Comparison of ENCODE assay signal across 33 cellular contexts in genomic region chr18:76713432-76713831, GRCh38.
"Had no signal": no experiment of that assay in that cellular context is flagged by ENCODE, and none has a peak within 500 bp of the region (broad histone marks: within the 10 kb centered on the region; RNA-seq: fewer than 3 reads in every experiment).

No MANE protein-coding gene starts in this region.

- H3K4me1 ChIP-seq: adrenal gland, ascending aorta, breast epithelium had no signal

- DNase-seq: activated effector memory CD4-positive, alpha-beta T cell treated with anti-CD3 and anti-CD28 coated beads, Interleukin-2, amount 50 U/mL, for 16 hours; activated effector memory CD4-positive, alpha-beta T cell treated with Interleukin-2 at 50 U/mL for 16 hours; activated gamma-delta T cell; activated gamma-delta T cell treated with Interleukin-2 at 50 U/mL for 16 hours; activated naive CD4-positive, alpha-beta T cell; activated naive CD4-positive, alpha-beta T cell treated with anti-CD3 and anti-CD28 coated beads for 36 hours; activated naive CD4-positive, alpha-beta T cell treated with anti-CD3 and anti-CD28 coated beads, Interleukin-2, amount 10 ng/mL, durations not matched to agents 7 days and 5 days; activated naive CD4-positive, alpha-beta T cell treated with anti-CD3 and anti-CD28 coated beads, Interleukin-2, amount 50 U/mL, for 16 hours; activated naive CD4-positive, alpha-beta T cell treated with Interleukin-2 at 50 U/mL for 16 hours; activated naive CD8-positive, alpha-beta T cell treated with anti-CD3 and anti-CD28 coated beads for 36 hours; activated naive CD8-positive, alpha-beta T cell treated with anti-CD3 and anti-CD28 coated beads, Interleukin-2, amount 10 ng/mL, durations not matched to agents 7 days and 5 days; activated naive CD8-positive, alpha-beta T cell treated with anti-CD3 and anti-CD28 coated beads, Interleukin-2, amount 50 U/mL, for 24 hours; activated T-cell treated with anti-CD3 and anti-CD28 coated beads, Interleukin-2, amount 50 U/mL, for 1 hour; activated T-cell treated with anti-CD3 and anti-CD28 coated beads, Interleukin-2, amount 50 U/mL, for 24 hours; activated T-cell treated with anti-CD3 and anti-CD28 coated beads, Interleukin-2, amount 50 U/mL, for 4 hours; activated T-cell treated with anti-CD3 and anti-CD28 coated beads, Interleukin-2, amount 50 U/mL, for 48 hours; activated T-cell treated with anti-CD3 and anti-CD28 coated beads, Interleukin-2, amount 50 U/mL, for 72 hours; amniotic stem cell; amygdala; anterior cingulate cortex; aorta; body of pancreas; brain microvascular endothelial cell; caudate nucleus; central memory CD4-positive, alpha-beta T cell; cerebellar nuclear complex had no signal

- FAIRE-seq: astrocyte had no signal

- H3K9me3 ChIP-seq: adrenal gland, ascending aorta, body of pancreas, breast epithelium had no signal

- H3K27me3 ChIP-seq: adrenal gland, ascending aorta, body of pancreas, brain microvascular endothelial cell, breast epithelium, cardiac muscle cell had no signal

- ATAC-seq: activated naive CD4-positive, alpha-beta T cell treated with anti-CD3 and anti-CD28 coated beads, Interleukin-2, amount 50 U/mL, for 72 hours; activated naive CD8-positive, alpha-beta T cell treated with anti-CD3 and anti-CD28 coated beads, Interleukin-2, amount 50 U/mL, for 24 hours; activated T-cell treated with anti-CD3 and anti-CD28 coated beads, Interleukin-2, amount 50 U/mL, for 4 hours; activated T-cell treated with anti-CD3 and anti-CD28 coated beads, Interleukin-2, amount 50 U/mL, for 72 hours; activated T-helper 17 cell treated with anti-CD3 and anti-CD28 coated beads, Interleukin-2, amount 50 U/mL, for 72 hours; body of pancreas had no signal

- H3K27ac ChIP-seq: adrenal gland, ascending aorta, body of pancreas, brain microvascular endothelial cell, breast epithelium, cardiac muscle cell had no signal

- H3K4me3 ChIP-seq: adrenal gland, ascending aorta, body of pancreas, breast epithelium, cardiac muscle cell had no signal

- H3K36me3 ChIP-seq: adrenal gland, ascending aorta, brain microvascular endothelial cell, breast epithelium, cardiac muscle cell had no signal
